11 cellular contexts compared by ENCODE assay signal in the genomic region with DNA sequence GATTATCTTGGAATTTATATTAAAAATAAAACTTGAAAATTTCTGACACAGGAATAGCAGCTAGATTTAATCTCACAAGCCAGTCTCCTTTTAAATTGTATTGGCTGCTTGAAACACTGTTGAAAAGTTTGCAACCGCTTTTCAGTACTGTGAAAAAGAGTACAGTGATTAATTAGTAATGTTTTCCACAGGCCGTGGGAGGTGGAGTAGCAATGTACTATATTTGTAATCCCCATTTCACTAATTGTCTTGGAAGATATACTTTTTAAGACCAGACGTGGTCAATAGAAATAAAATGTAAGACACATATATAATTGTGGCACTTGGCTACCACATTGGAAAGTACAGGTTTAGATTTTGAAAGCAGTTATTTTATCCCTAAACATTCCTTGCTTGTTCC. TPM values are rescaled to one million over a fixed set of nuclear protein-coding genes. Genes with fewer than 3 reads are reported as not detected.
"Had no signal": no experiment of that assay in that cellular context is flagged by ENCODE, and none has a peak within 500 bp of the region (broad histone marks: within the 10 kb centered on the region; RNA-seq: fewer than 3 reads in every experiment).

No MANE protein-coding gene starts in this region.

- H3K4me3 Mint-ChIP-seq: activated naive CD4-positive, alpha-beta T cell treated with anti-CD3 and anti-CD28 coated beads, Interleukin-2, amount 10 ng/mL, durations not matched to agents 7 days and 5 days; neural progenitor cell had no signal

- H3K4me1 Mint-ChIP-seq: neural progenitor cell had no signal

- DNase-seq: activated CD4-positive, CD25-positive, alpha-beta regulatory T cell treated with anti-CD3 and anti-CD28 coated beads, Interleukin-2, amount 50 U/mL, for 72 hours; activated naive CD4-positive, alpha-beta T cell treated with anti-CD3 and anti-CD28 coated beads, Interleukin-2, amount 10 ng/mL, durations not matched to agents 7 days and 5 days; anterior cingulate cortex; hippocampal formation; SJCRH30; SW 1271; trophoblast cell had no signal

- H3K27ac Mint-ChIP-seq: activated naive CD4-positive, alpha-beta T cell treated with anti-CD3 and anti-CD28 coated beads, Interleukin-2, amount 10 ng/mL, durations not matched to agents 7 days and 5 days; neural progenitor cell had no signal

- H3K9me3 Mint-ChIP-seq: activated naive CD4-positive, alpha-beta T cell treated with anti-CD3 and anti-CD28 coated beads, Interleukin-2, amount 10 ng/mL, durations not matched to agents 7 days and 5 days; neural progenitor cell had no signal

- H3K27me3 Mint-ChIP-seq: activated naive CD4-positive, alpha-beta T cell treated with anti-CD3 and anti-CD28 coated beads, Interleukin-2, amount 10 ng/mL, durations not matched to agents 7 days and 5 days had no signal

RNA-seq across cellular contexts. Expression of gene MYOCOS, which starts 40.8 kb away (rescaled TPM):
- total RNA-seq: cerebellum, dermis microvascular lymphatic vessel endothelial cell, kidney epithelial cell, SJCRH30 had no signal
